ENCODE assay signal across 8 cellular contexts in the genomic region with DNA sequence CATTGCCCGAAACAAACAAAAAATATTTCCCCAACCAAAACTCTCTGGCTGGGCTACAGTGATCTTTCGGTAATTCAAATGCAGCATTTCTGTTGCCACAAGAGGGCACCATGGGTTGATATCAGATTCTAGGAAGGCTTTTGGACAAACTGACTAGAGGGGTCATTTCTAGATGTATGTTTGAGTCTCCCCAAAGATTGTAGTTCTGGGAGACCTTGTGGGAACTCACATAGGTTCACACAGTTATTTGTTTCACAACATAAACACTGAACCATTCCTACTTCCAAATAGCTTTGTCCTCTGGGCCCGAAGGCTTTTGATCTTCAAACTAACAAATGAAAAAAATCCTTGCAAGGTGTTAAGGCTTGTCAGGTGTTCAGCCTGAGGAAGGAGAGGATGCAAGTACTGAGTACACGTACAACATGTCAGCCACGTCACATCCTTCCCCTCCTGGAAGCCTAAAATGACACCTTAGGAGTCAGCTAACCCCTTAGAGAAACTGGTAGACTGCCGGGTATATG. TPM values are rescaled to one million over a fixed set of nuclear protein-coding genes. Genes with fewer than 3 reads are reported as not detected.
DNase-seq lines count a peak whose midpoint lies in the region; ATAC-seq and TF ChIP-seq lines count a peak whose summit lies in the region.

No MANE protein-coding gene starts in this region.

- no peak overlapping the region for H3K14ac ChIP-seq in neuronal stem cell (ENCODE audit: low read length)

- no peaks in the 10 kb centered on the region for H3K79me1 ChIP-seq in neuronal stem cell (ENCODE audit: low read depth, low read length)

- in situ Hi-C loops in HAP-1 (cut with MboI; ENCODE audit: low sequenced_read_pairs) = no loop called here

- no CpG with 5 or more reads among the region's 6 CpGs for WGBS in neuronal stem cell (ENCODE audit: extremely low coverage in 2 of 2, insufficient read length in 2 of 2, insufficient replicate concordance in 1 of 2), 2 donors

- DNase-seq in Daoy (ENCODE audit: low read depth) = peak; percentile 22
- DNase-seq in HAP-1 (ENCODE audit: low spot score in 2 of 2) = peak; percentile 27 to 60
- peak; percentile 0 for DNase-seq in NT2/D1 (ENCODE audit: low read depth, low spot score)
- DNase-seq in activated effector memory CD4-positive, alpha-beta T cell treated with Interleukin-2 at 50 U/mL for 16 hours = peak; percentile 38
- DNase-seq in germinal center (ENCODE audit: low spot score) = peak; percentile 72
- no peak for DNase-seq in neuronal stem cell (ENCODE audit: low spot score)

- no peak overlapping the region for H2BK12ac ChIP-seq in neuronal stem cell (ENCODE audit: low read length)

- no peak overlapping the region for H3K18ac ChIP-seq in neuronal stem cell (ENCODE audit: low read length)

- H4K8ac ChIP-seq in neuronal stem cell (ENCODE audit: low read depth, low read length) = no peak overlapping the region

- H3K79me2 ChIP-seq in parathyroid adenoma = no peaks in the 10 kb centered on the region

- H3K4me1 ChIP-seq in HAP-1 (no peaks in the 10 kb centered on the region), NT2/D1 (ENCODE audit: insufficient read depth, insufficient read length) (no peaks in the 10 kb centered on the region), parathyroid adenoma (no peaks in the 10 kb centered on the region), neuronal stem cell (ENCODE audit: control insufficient read depth in 2 of 2, insufficient read depth in 1 of 2, low read depth in 1 of 2, low read length in 2 of 2) (no peaks in the 10 kb centered on the region)

- no peak overlapping the region for H3K23ac ChIP-seq in neuronal stem cell (ENCODE audit: low read depth, low read length, poor library complexity)

- H2AFZ ChIP-seq in parathyroid adenoma = no peak overlapping the region
- H2AFZ ChIP-seq in neuronal stem cell (ENCODE audit: low read length) = no peak overlapping the region

- H3K9me3 ChIP-seq in HAP-1 = no peaks in the 10 kb centered on the region
- H3K9me3 ChIP-seq in NT2/D1 (ENCODE audit: insufficient read depth, low read length) = no peaks in the 10 kb centered on the region
- no peaks in the 10 kb centered on the region for H3K9me3 ChIP-seq in parathyroid adenoma (ENCODE audit: control insufficient read depth, low read length)
- H3K9me3 ChIP-seq in neuronal stem cell (replicated peaks in 1 of 2; ENCODE audit: control insufficient read depth in 2 of 2, insufficient read depth in 1 of 2, low read depth in 1 of 2, low read length in 2 of 2) = no peaks in the 10 kb centered on the region

- no peak for ATAC-seq in HG03108 (IDR thresholded peaks at IDR 0.05; ENCODE audit: unreplicated experiment)

- H2BK120ac ChIP-seq in neuronal stem cell (ENCODE audit: low read depth, low read length) = no peak overlapping the region

- H4K91ac ChIP-seq in neuronal stem cell (ENCODE audit: low read depth, low read length, poor library complexity) = no peak overlapping the region

- H2BK5ac ChIP-seq in neuronal stem cell (ENCODE audit: low read length) = no peak overlapping the region

- H3K27me3 ChIP-seq in HAP-1 (ENCODE audit: low read depth) = no peaks in the 10 kb centered on the region; the same call in 1 of the 2 replicates
- no peaks in the 10 kb centered on the region for H3K27me3 ChIP-seq in NT2/D1 (ENCODE audit: insufficient read depth, insufficient read length)
- H3K27me3 ChIP-seq in parathyroid adenoma (ENCODE audit: control insufficient read depth, insufficient read depth, low read length) = no peaks in the 10 kb centered on the region
- H3K27me3 ChIP-seq in neuronal stem cell (ENCODE audit: control insufficient read depth in 3 of 3, insufficient read depth in 3 of 3, low read depth in 1 of 3, low read length in 3 of 3) = no peaks in the 10 kb centered on the region

- H3K4ac ChIP-seq in neuronal stem cell (ENCODE audit: low read length) = no peak overlapping the region

- no peak overlapping the region for H3K9ac ChIP-seq in NT2/D1 (ENCODE audit: insufficient read length, low read depth)
- no peak overlapping the region for H3K9ac ChIP-seq in parathyroid adenoma
- no peak overlapping the region for H3K9ac ChIP-seq in neuronal stem cell (ENCODE audit: low read depth, low read length, poor library complexity)

- H3K27ac ChIP-seq in parathyroid adenoma (no peak overlapping the region), neuronal stem cell (replicated peaks; ENCODE audit: low read length) (no peak overlapping the region)

- H3K36me3 ChIP-seq in HAP-1 (replicated peaks) (no peaks in the 10 kb centered on the region), NT2/D1 (ENCODE audit: insufficient read depth, insufficient read length, low read length) (no peaks in the 10 kb centered on the region), parathyroid adenoma (ENCODE audit: control insufficient read depth, insufficient read depth, low read length) (no peaks in the 10 kb centered on the region), neuronal stem cell (replicated peaks in 1 of 2; ENCODE audit: control insufficient read depth in 2 of 2, insufficient read depth in 2 of 2, low read length in 2 of 2) (no peaks in the 10 kb centered on the region)

- H2BK15ac ChIP-seq in neuronal stem cell (ENCODE audit: low read length) = no peak overlapping the region

- H3K4me2 ChIP-seq in parathyroid adenoma (ENCODE audit: low read length) (no peak overlapping the region), neuronal stem cell (ENCODE audit: insufficient read depth, low read length, poor library complexity, severe bottlenecking) (no peak overlapping the region)

- H3K4me3 ChIP-seq in HAP-1 (no peak overlapping the region), NT2/D1 (ENCODE audit: insufficient read length, low read depth) (no peak overlapping the region), parathyroid adenoma (ENCODE audit: low read depth, low read length) (no peak overlapping the region), neuronal stem cell (ENCODE audit: low read length in 2 of 2) (no peak overlapping the region)

- H2AK5ac ChIP-seq in neuronal stem cell (ENCODE audit: low read depth, low read length) = no peak overlapping the region

- TF ChIP-seq CTCF in parathyroid adenoma (IDR thresholded peaks at IDR 0.05) = peak; percentile 70

RNA-seq across cellular contexts. Expression of a gene that starts 37.0 kb away (rescaled TPM):
- 6.4 and 8.3 TPM in 2 replicates for total RNA-seq in Daoy (2014; rRNA removed; shearing (Covaris generic))
- not detected for polyA plus RNA-seq in neuronal stem cell (2013, experiment 1 of 2)
- not detected for polyA plus RNA-seq in neuronal stem cell (2013, experiment 2 of 2)

RNA-seq across cellular contexts. Expression of a gene that starts 47.9 kb away (rescaled TPM):
- total RNA-seq in Daoy (2014; rRNA removed; shearing (Covaris generic)) = not detected in 2 replicates
- polyA plus RNA-seq in neuronal stem cell (2013, experiment 1 of 2) = not detected
- not detected for polyA plus RNA-seq in neuronal stem cell (2013, experiment 2 of 2)
